ENCODE assay signal across 15 cellular contexts in the genomic region with DNA sequence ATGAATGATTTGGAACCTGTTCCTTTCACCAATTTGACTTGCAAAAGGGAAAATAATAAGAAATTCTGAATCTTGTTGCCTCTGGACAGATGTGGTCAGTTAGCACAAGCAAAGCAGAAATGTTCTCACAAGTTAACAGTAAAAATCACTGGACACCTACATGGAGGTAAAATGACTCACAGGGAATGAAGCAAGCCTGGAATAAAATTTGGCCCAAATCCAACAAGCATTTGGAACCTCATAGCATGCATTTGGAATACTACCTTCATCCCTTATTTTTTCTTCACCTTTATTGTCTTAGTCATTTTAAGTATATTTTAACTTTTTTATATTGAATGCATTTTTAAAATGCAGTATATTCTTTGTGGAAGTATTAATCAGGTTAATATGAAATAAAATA.
DNase-seq lines count a peak whose midpoint lies in the region; TF ChIP-seq lines count a peak whose summit lies in the region.
"Had no signal": no experiment of that assay in that cellular context is flagged by ENCODE, and none has a peak within 500 bp of the region (broad histone marks: within the 10 kb centered on the region; RNA-seq: fewer than 3 reads in every experiment).

No MANE protein-coding gene starts in this region.

- in situ Hi-C loops in SK-MEL-5 (cut with HindIII; ENCODE audit: low pct_unique_long_range_greater_than_20kb, low sequenced_read_pairs), result no loop called here

- H3K27me3 ChIP-seq in H7 (ENCODE audit: control insufficient read depth, insufficient read depth, low read length), result no peaks in the 10 kb centered on the region

- POLR2A ChIA-PET in HEK293T (lab: Yijun Ruan, JAX), result no interaction called here

- no peaks in the 10 kb centered on the region for H3K36me3 ChIP-seq in H7 (replicated peaks; ENCODE audit: control insufficient read depth, insufficient read depth, low read length)

- no peak for TF ChIP-seq CTCF in epithelial cell of proximal tubule (conservative IDR thresholded peaks at IDR 0.05; ENCODE audit: low read depth, low read length)

- no peak for TF ChIP-seq RAD21 in Ishikawa (IDR thresholded peaks at IDR 0.05; ENCODE audit: low read depth)

- DNase-seq in Daoy (ENCODE audit: low read depth) (peak; percentile 28), SK-MEL-5 (ENCODE audit: low read depth, low spot score) (peak; percentile 53), epithelial cell of proximal tubule (ENCODE audit: low read depth) (peak; percentile 18), H7 (no peak), middle frontal gyrus (ENCODE audit: extremely low spot score, low spot score) (no peak), HEK293T (ENCODE audit: extremely low spot score) (no peak), NOMO-1 (lab: John Stamatoyannopoulos, UW; ENCODE audit: unreplicated experiment in 2 of 2) (no peak)
- DNase-seq: activated CD4-positive, alpha-beta T cell treated with anti-CD3 and anti-CD28 coated beads, Interleukin-2, amount 50 U/mL, for 48 hours; activated naive CD8-positive, alpha-beta T cell treated with anti-CD3 and anti-CD28 coated beads for 36 hours; activated T-cell treated with anti-CD3 and anti-CD28 coated beads, Interleukin-2, amount 50 U/mL, for 24 hours; naive thymus-derived CD8-positive, alpha-beta T cell; OCI-M1 had no signal

- TF ChIP-seq EP300 in Ishikawa (IDR thresholded peaks at IDR 0.05; ENCODE audit: borderline replicate concordance), result no peak

- H3K4me3 ChIP-seq in epithelial cell of proximal tubule (ENCODE audit: low read depth, low read length) (no peak overlapping the region), H7 (ENCODE audit: insufficient read depth, low read depth, low read length) (no peak overlapping the region)
- H3K4me3 ChIP-seq: lung, smooth muscle cell had no signal

- CTCF ChIA-PET in HEK293T (lab: Yijun Ruan, JAX), result no interaction called here

TF ChIP-seq in Ishikawa, 13 proteins besides CTCF, POLR2A, EP300 and RAD21:
- TF ChIP-seq NFIC (IDR thresholded peaks at IDR 0.05), result peak; percentile 69
- no peak for TF ChIP-seq FOXM1 (IDR thresholded peaks at IDR 0.05; ENCODE audit: borderline replicate concordance, low read depth)
- TF ChIP-seq EGR1 (IDR thresholded peaks at IDR 0.05), result no peak
- no peak for TF ChIP-seq YY1 (IDR thresholded peaks at IDR 0.05; ENCODE audit: low read depth)
- TF ChIP-seq TAF1 (IDR thresholded peaks at IDR 0.05; ENCODE audit: low read depth), result no peak

TF ChIP-seq in HEK293T, 16 proteins besides CTCF, POLR2A, EP300 and RAD21:
- TF ChIP-seq SP1 (IDR thresholded peaks at IDR 0.05), result no peak
- no peak for TF ChIP-seq CTBP1 (IDR thresholded peaks at IDR 0.05; ENCODE audit: borderline replicate concordance)
- TF ChIP-seq HDGF (IDR thresholded peaks at IDR 0.05; ENCODE audit: borderline replicate concordance), result no peak

Comparison
In these comparisons a context has a peak if more than half of its experiments do, and no peak if none do; other contexts are left out.
1. DNase-seq: peak in Daoy (single experiment), SK-MEL-5 (single experiment) and epithelial cell of proximal tubule (single experiment); none in H7 (single experiment), middle frontal gyrus (single experiment), HEK293T (single experiment) and NOMO-1 (0 of 2).